8 cellular contexts compared by ENCODE assay signal in the genomic region with DNA sequence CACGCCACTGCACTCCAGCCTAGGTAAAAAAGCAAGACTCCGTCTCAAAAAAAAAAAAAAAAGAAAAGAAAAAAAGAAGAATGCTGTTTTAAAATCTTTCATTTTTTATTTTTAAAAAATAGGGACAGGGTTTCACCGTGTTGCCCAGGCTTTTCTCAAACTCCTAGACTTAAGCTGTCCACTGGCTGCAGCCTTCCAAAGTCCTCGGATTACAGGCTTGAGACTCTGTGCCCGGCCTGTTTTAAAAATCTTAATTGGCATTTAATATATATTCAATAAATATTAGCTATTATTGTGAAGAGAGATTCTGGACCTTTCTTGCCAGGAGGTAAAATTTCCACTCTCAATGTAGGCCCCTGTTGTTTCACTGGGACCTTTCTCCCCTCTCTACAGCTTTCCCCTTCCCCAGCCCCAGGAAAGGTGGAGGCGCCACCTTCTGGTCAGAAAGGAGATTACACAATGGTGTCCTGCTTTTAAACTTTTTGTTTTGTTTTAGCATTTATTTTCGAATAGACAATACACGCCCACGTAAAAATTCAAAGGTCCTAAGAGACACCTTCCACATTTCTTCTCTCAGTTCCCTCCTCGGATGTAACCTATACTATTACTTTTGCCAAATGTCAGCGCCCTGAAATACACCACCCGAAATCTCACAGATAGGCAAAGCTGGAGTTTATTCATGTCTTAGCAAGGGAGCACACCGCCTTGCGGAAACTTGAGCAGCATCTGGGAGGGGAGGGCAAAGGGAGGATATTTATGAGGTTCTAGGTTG. TPM values are rescaled to one million over a fixed set of nuclear protein-coding genes. Genes with fewer than 3 reads are reported as not detected.
A peak's percentile ranks its signal among the peaks of the same experiment; 100 is the strongest.
DNase-seq lines count a peak whose midpoint lies in the region; ATAC-seq and TF ChIP-seq lines count a peak whose summit lies in the region.

No MANE protein-coding gene starts in this region.

- H3K4me3 ChIP-seq in neutrophil (ENCODE audit: low read depth in 1 of 2, low read length in 1 of 2), result peak overlapping the region; percentile 6 to 13
- H3K4me3 ChIP-seq in tibial nerve, result peak overlapping the region in 3 of 4 donors; percentile 26 to 52 (median 44)

- TF ChIP-seq POLR2A in tibial nerve (IDR thresholded peaks at IDR 0.05), result no peak

- no peak overlapping the region for H2AK5ac ChIP-seq in H9 (ENCODE audit: insufficient read length, low read length)

- no peak overlapping the region for H2BK15ac ChIP-seq in H9 (ENCODE audit: low read depth, low read length)

- H3K4me3 Mint-ChIP-seq in H9, result peak overlapping the region; percentile 66 to 77

- H3K27ac Mint-ChIP-seq in H9, result peak overlapping the region; percentile 84 to 95 (median 88)

- H3K27me3 Mint-ChIP-seq in H9 (ENCODE audit: low read depth), result no peaks in the 10 kb centered on the region; the same call in 1 of the 2 replicates

- H3K36me3 Mint-ChIP-seq in H9 (ENCODE audit: insufficient read depth in 1 of 3, low read depth in 3 of 3), result peaks cover 5 to 12% (median 7%) of the 10 kb centered on the region in 3 experiments

- peak overlapping the region; percentile 51 for H3K4me2 ChIP-seq in H9 (ENCODE audit: insufficient read depth, insufficient read length, low read length)

- no peak overlapping the region for H4K8ac ChIP-seq in H9 (replicated peaks; ENCODE audit: insufficient read length, low read depth, low read length)

- no peak overlapping the region for H3K56ac ChIP-seq in H9 (ENCODE audit: insufficient read length, low read depth, low read length)

- H3K9me3 Mint-ChIP-seq in H9, result peaks cover 6 to 8% of the 10 kb centered on the region in 2 experiments; a peak in 4 of 5 replicates

- H3K4ac ChIP-seq in H9 (ENCODE audit: low read depth, low read length), result no peak overlapping the region

- DNase-seq in COLO668 (lab: John Stamatoyannopoulos, UW; ENCODE audit: unreplicated experiment) (peak; percentile 18), H9 (peak; percentile 73), OCI-M1 (lab: John Stamatoyannopoulos, UW) (peak; percentile 87), foreskin keratinocyte (peak in 1 of 2 donors; percentile 43), tibial nerve (ENCODE audit: low spot score in 2 of 2) (peak in 1 of 2 donors; percentile 72)
- peak; percentile 18 to 41 for DNase-seq in activated T-helper 1 cell treated with anti-CD3 and anti-CD28 coated beads, Interleukin-2, amount 50 U/mL, for 16 hours (ENCODE audit: low read depth in 1 of 2, low spot score in 1 of 2)

- no CpG with 5 or more reads among the region's 14 CpGs for WGBS in H9 (ENCODE audit: extremely low coverage, insufficient read length, low lambda C conversion rate)
- WGBS in tibial nerve, 2 donors, result 28 to 30% methylated on average over 14 of the region's 14 CpGs

- H3K79me2 ChIP-seq in H9 (ENCODE audit: insufficient read depth, low read length), result no peaks in the 10 kb centered on the region

- peak overlapping the region; percentile 35 for H2AFZ ChIP-seq in H9 (ENCODE audit: low read length)

- H2BK12ac ChIP-seq in H9 (ENCODE audit: insufficient read length, low read depth, low read length), result no peak overlapping the region

- H3K27ac ChIP-seq in H9 (ENCODE audit: insufficient read length, low read depth, low read length) (no peak overlapping the region), foreskin keratinocyte (no peak overlapping the region), neutrophil (no peak overlapping the region), tibial nerve (peak overlapping the region in 2 of 4 donors; percentile 30 to 71)

- TF ChIP-seq EP300 in tibial nerve (IDR thresholded peaks at IDR 0.05), result peak in 1 of 2 donors; percentile 31

- H3K36me3 ChIP-seq in neutrophil (no peaks in the 10 kb centered on the region), tibial nerve (no peaks in the 10 kb centered on the region)

- H3T11ph ChIP-seq in H9 (ENCODE audit: low read length), result no peak overlapping the region

- no peak overlapping the region for H3K9ac ChIP-seq in H9 (ENCODE audit: extremely low read depth, insufficient read length, low read length)

- H3K18ac ChIP-seq in H9 (ENCODE audit: insufficient read length, low read depth, low read length), result no peak overlapping the region

- ATAC-seq in foreskin keratinocyte (peak; percentile 71), HG02870 (IDR thresholded peaks at IDR 0.05; ENCODE audit: unreplicated experiment) (no peak)

- no peaks in the 10 kb centered on the region for H3K9me3 ChIP-seq in H9 (ENCODE audit: control insufficient read depth, low read depth, low read length)
- H3K9me3 ChIP-seq in neutrophil, result no peaks in the 10 kb centered on the region
- no peaks in the 10 kb centered on the region for H3K9me3 ChIP-seq in tibial nerve

- no peak overlapping the region for H4K91ac ChIP-seq in H9 (ENCODE audit: insufficient read length, low read depth, low read length)

- H3K27me3 ChIP-seq in H9 (ENCODE audit: insufficient read depth, low read length), result no peaks in the 10 kb centered on the region
- no peaks in the 10 kb centered on the region for H3K27me3 ChIP-seq in foreskin keratinocyte
- peaks cover 11% of the 10 kb centered on the region for H3K27me3 ChIP-seq in neutrophil
- H3K27me3 ChIP-seq in tibial nerve, result no peaks in the 10 kb centered on the region

- H3K4me1 Mint-ChIP-seq in H9, result peaks cover 12 to 14% of the 10 kb centered on the region in 2 experiments

- H3K14ac ChIP-seq in H9 (ENCODE audit: insufficient read depth, low read length), result no peak overlapping the region

- H2BK20ac ChIP-seq in H9 (ENCODE audit: low read depth, low read length, poor library complexity, severe bottlenecking), result peak overlapping the region; percentile 64

- no peaks in the 10 kb centered on the region for H3K23me2 ChIP-seq in H9 (ENCODE audit: insufficient read length, low read depth, low read length, poor library complexity, severe bottlenecking)

- H2BK5ac ChIP-seq in H9 (ENCODE audit: insufficient read length, low read length), result no peak overlapping the region

- no peak overlapping the region for H3K23ac ChIP-seq in H9 (ENCODE audit: insufficient read length, low read depth, low read length)

- H2BK120ac ChIP-seq in H9 (ENCODE audit: low read depth, low read length, poor library complexity, severe bottlenecking), result no peak overlapping the region

- peaks cover 3% of the 10 kb centered on the region; the same call in 1 of the 2 replicates for H3K4me1 ChIP-seq in H9 (ENCODE audit: insufficient read depth, low read length)
- no peaks in the 10 kb centered on the region for H3K4me1 ChIP-seq in foreskin keratinocyte
- peaks cover 4% of the 10 kb centered on the region in 2 experiments for H3K4me1 ChIP-seq in neutrophil (ENCODE audit: control insufficient read depth in 1 of 2, insufficient read depth in 1 of 2, low read depth in 1 of 2, low read length in 1 of 2)
- H3K4me1 ChIP-seq in tibial nerve, result peaks cover 0 to 3% (median 0%) of the 10 kb centered on the region in 4 donors

- no peaks in the 10 kb centered on the region for H3K79me1 ChIP-seq in H9 (ENCODE audit: insufficient read depth, low read depth, low read length, poor library complexity, severe bottlenecking)

- no peaks in the 10 kb centered on the region for H4K20me1 ChIP-seq in H9 (ENCODE audit: control insufficient read depth, insufficient read depth, insufficient read length)

- TF ChIP-seq CTCF in H9 (conservative IDR thresholded peaks at IDR 0.05) (peak; percentile 94), foreskin keratinocyte (conservative IDR thresholded peaks at IDR 0.05) (peak; percentile 87), neutrophil (IDR thresholded peaks at IDR 0.05) (peak; percentile 87), tibial nerve (IDR thresholded peaks at IDR 0.05) (peak; percentile 75 to 91 (median 88))

- H4K5ac ChIP-seq in H9 (ENCODE audit: insufficient read length, low read depth, low read length), result no peak overlapping the region

RNA-seq across cellular contexts. Expression of gene PHC1, which starts 23.8 kb away (rescaled TPM):
- total RNA-seq in H9 (2021) (558 and 568 TPM in 2 replicates), foreskin keratinocyte (17.1 and 19.6 TPM in 2 replicates), tibial nerve (10 to 100 TPM; 28.8 to 87.0 (median 37.6) TPM)
- 5.7 and 6.7 TPM in 2 replicates for polyA plus RNA-seq in foreskin keratinocyte

RNA-seq across cellular contexts. Expression of gene M6PR, which starts 58.9 kb away (rescaled TPM):
- total RNA-seq in H9 (2021), result 153 and 163 TPM in 2 replicates
- total RNA-seq in foreskin keratinocyte, result 110 and 124 TPM in 2 replicates
- polyA plus RNA-seq in foreskin keratinocyte, result 78.9 and 85.9 TPM in 2 replicates
- total RNA-seq in tibial nerve, result 100 to 1,000 TPM in 1 of 4 donors, 10 to 100 TPM in 3; 63.2 to 109 (median 96.0) TPM
